ENCODE assay signal across 8 cellular contexts in the genomic region with DNA sequence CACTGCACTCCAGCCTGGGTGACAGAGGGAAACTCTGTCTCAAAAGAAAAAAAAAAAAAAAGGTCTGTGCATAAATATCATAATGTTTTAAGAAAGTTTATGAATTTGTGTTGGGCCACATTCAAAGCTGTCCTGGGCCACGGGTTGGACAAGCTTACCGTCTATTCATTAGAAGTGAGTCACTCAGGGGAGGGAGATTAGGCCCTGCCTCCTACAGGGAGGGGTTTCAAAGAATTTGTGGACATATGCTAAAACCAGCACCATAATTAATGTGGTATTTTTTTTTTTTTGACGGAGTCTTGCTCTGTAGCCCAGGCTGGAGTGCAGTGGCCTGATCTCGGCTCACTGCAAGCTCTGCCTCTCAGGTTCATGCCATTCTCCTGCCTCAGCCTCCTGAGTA.
DNase-seq lines count a peak whose midpoint lies in the region; ATAC-seq and TF ChIP-seq lines count a peak whose summit lies in the region.
"Not testable (repeated sequence)": the region's sequence is repeated elsewhere in the genome, so short reads cannot be mapped to it uniquely, and the experiment has no call there.

No MANE protein-coding gene starts in this region.

- not testable (repeated sequence) for H3K4me2 ChIP-seq in GM23248 (ENCODE audit: unreplicated experiment)

- in situ Hi-C loops in GM23248 (cut with MboI), result not testable (repeated sequence)
- in situ Hi-C loops in gastrocnemius medialis (cut with MboI; ENCODE audit: low sequenced_read_pairs in 4 of 4), result loop anchor here in 1 of 4 donors (5.0 kb wide), 1 partner anchor 95 kb away; a partner anchor contains a TSS

- not testable (repeated sequence) for H2AFZ ChIP-seq in GM23248

- H3K4me3 Mint-ChIP-seq in activated naive CD4-positive, alpha-beta T cell treated with anti-CD3 and anti-CD28 coated beads, Interleukin-2, amount 50 U/mL, for 24 hours; endodermal cell: not testable (repeated sequence)
- H3K4me3 Mint-ChIP-seq in immature natural killer cell, result peak overlapping the region in 1 of 5 donors; percentile 47

- not testable (repeated sequence) for H3K9ac ChIP-seq in GM23248; endodermal cell (ENCODE audit: extremely low read depth, low read length, poor library complexity, severe bottlenecking)

- H3K4me1 Mint-ChIP-seq in activated naive CD4-positive, alpha-beta T cell treated with anti-CD3 and anti-CD28 coated beads, Interleukin-2, amount 50 U/mL, for 24 hours, result peaks cover 74% of the 10 kb centered on the region
- H3K4me1 Mint-ChIP-seq in endodermal cell (peaks cover 24% of the 10 kb centered on the region), immature natural killer cell (peaks cover 66 to 67% of the 10 kb centered on the region in 2 donors)

- peaks cover 46% of the 10 kb centered on the region for H3K79me2 ChIP-seq in GM23248 (ENCODE audit: insufficient read depth)

- WGBS in GM23248 (ENCODE audit: low coverage in 1 of 2, low lambda C conversion rate in 2 of 2, missing lambda C conversion rate in 2 of 2), 2 experiments, result 55 to 60% methylated on average over 4 of the region's 4 CpGs
- WGBS in endodermal cell (ENCODE audit: insufficient coverage in 1 of 2, insufficient read length in 1 of 2), 2 experiments, result 84 to 95% methylated on average over 2 to 4 of the region's 4 CpGs

- peaks cover 17% of the 10 kb centered on the region for H3K4me1 ChIP-seq in GM23248 (ENCODE audit: insufficient read depth)
- not testable (repeated sequence) for H3K4me1 ChIP-seq in endodermal cell (ENCODE audit: control insufficient read depth, insufficient read depth, low read length); gastrocnemius medialis

- H3K27me3 ChIP-seq in GM23248 (replicated peaks; ENCODE audit: insufficient read depth); endodermal cell (ENCODE audit: control insufficient read depth, insufficient read depth, low read length, poor library complexity, severe bottlenecking); gastrocnemius medialis: not testable (repeated sequence)

- DNase-seq in AG20443 (ENCODE audit: low spot score), result peak; percentile 23
- peak; percentile 61 for DNase-seq in GM23248
- peak; percentile 13 for DNase-seq in NCI-H69 (lab: John Stamatoyannopoulos, UW)
- peak; percentile 13 for DNase-seq in endodermal cell
- DNase-seq in fibroblast of pulmonary artery (ENCODE audit: low read depth), result peak; percentile 44
- peak in 1 of 3 donors; percentile 30 for DNase-seq in immature natural killer cell
- DNase-seq in gastrocnemius medialis, result not testable (repeated sequence)

- peak overlapping the region; percentile 76 for H3K27ac Mint-ChIP-seq in activated naive CD4-positive, alpha-beta T cell treated with anti-CD3 and anti-CD28 coated beads, Interleukin-2, amount 50 U/mL, for 24 hours
- not testable (repeated sequence) for H3K27ac Mint-ChIP-seq in endodermal cell
- H3K27ac Mint-ChIP-seq in immature natural killer cell, result peak overlapping the region in 4 of 6 donors; percentile 64 to 81 (median 78)

- TF ChIP-seq CTCF in endodermal cell (conservative IDR thresholded peaks at IDR 0.05); fibroblast of pulmonary artery (IDR thresholded peaks at IDR 0.05; ENCODE audit: low read length, missing control alignments); gastrocnemius medialis (IDR thresholded peaks at IDR 0.05 in 4 of 5, conservative IDR thresholded peaks at IDR 0.05 in 1 of 5): not testable (repeated sequence)

- ATAC-seq in gastrocnemius medialis, result not testable (repeated sequence)

- not testable (repeated sequence) for H3K9me3 Mint-ChIP-seq in activated naive CD4-positive, alpha-beta T cell treated with anti-CD3 and anti-CD28 coated beads, Interleukin-2, amount 50 U/mL, for 24 hours; immature natural killer cell
- H3K9me3 Mint-ChIP-seq in endodermal cell, result peaks cover 15% of the 10 kb centered on the region

- not testable (repeated sequence) for H3K36me3 ChIP-seq in GM23248 (ENCODE audit: low read depth); endodermal cell (ENCODE audit: control insufficient read depth, insufficient read depth, low read length); gastrocnemius medialis

- TF ChIP-seq POLR2A in gastrocnemius medialis (IDR thresholded peaks at IDR 0.05), result not testable (repeated sequence)

- H4K20me1 ChIP-seq in GM23248 (ENCODE audit: insufficient read depth), result not testable (repeated sequence)

- not testable (repeated sequence) for H3K4me3 ChIP-seq in GM23248; endodermal cell (ENCODE audit: low read length); fibroblast of pulmonary artery (replicated peaks; ENCODE audit: low read depth, low read length); gastrocnemius medialis

- H3F3A ChIP-seq in GM23248 (ENCODE audit: insufficient read depth), result peaks cover 15% of the 10 kb centered on the region

- not testable (repeated sequence) for H3K9me2 ChIP-seq in GM23248 (ENCODE audit: insufficient read depth)

- H3K9me3 ChIP-seq in GM23248 (ENCODE audit: low read depth); gastrocnemius medialis: not testable (repeated sequence)
- H3K9me3 ChIP-seq in endodermal cell (ENCODE audit: control insufficient read depth, low read length), result peaks cover 11% of the 10 kb centered on the region

- intact Hi-C loops in gastrocnemius medialis (cut with DNase I; ENCODE audit: low total_unique reads), result loop anchor here (10.0 kb wide), 1 partner anchor 212 kb away; no protein-coding TSS in a partner anchor

- not testable (repeated sequence) for H3K27me3 Mint-ChIP-seq in activated naive CD4-positive, alpha-beta T cell treated with anti-CD3 and anti-CD28 coated beads, Interleukin-2, amount 50 U/mL, for 24 hours; endodermal cell (ENCODE audit: insufficient read depth); immature natural killer cell (ENCODE audit: low read depth in 3 of 3)

- H3K36me3 Mint-ChIP-seq in activated naive CD4-positive, alpha-beta T cell treated with anti-CD3 and anti-CD28 coated beads, Interleukin-2, amount 50 U/mL, for 24 hours; endodermal cell (ENCODE audit: low read depth); immature natural killer cell: not testable (repeated sequence)

- not testable (repeated sequence) for H3K27ac ChIP-seq in GM23248; endodermal cell (ENCODE audit: low read depth, low read length)
- H3K27ac ChIP-seq in gastrocnemius medialis, result peak overlapping the region; percentile 39 to 67 (median 65)
